1 cellular context compared by ENCODE assay signal in the genomic region with DNA sequence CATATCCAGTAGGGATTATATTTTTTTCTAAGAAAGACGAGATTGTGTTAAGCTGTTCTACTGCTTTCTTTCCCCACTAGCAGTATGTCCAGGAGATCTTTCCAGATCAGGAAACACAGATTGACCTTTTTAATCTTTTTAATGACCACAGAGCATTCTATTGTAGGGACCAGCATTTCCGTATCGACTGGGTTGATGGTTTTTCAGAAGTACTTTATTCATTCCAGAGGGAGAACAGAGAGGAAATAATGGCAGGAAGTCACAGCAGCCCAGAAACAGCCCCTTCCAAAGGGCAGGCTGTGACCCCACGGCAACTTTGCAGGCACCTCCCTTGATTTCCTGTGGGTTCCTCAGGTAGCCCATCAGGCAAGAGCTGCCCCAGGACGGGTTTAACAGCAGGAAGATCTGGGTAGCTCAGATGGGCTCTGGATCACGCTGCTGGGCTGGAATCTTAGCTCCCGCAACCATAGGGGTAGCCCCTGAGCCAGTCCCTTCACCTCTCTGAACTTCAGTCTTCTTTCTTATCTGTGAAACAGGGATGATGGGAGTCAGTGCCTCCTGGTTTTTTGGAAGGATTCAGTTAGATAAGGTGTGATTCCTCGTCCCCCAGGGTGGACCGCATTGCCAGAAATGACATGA.
A peak's percentile ranks its signal among the peaks of the same experiment; 100 is the strongest.
TF ChIP-seq lines count a peak whose summit lies in the region.

No MANE protein-coding gene starts in this region.

TF ChIP-seq in K562, 482 proteins besides CTCF, POLR2A, EP300 and RAD21:
- TF ChIP-seq, protein P1, sequence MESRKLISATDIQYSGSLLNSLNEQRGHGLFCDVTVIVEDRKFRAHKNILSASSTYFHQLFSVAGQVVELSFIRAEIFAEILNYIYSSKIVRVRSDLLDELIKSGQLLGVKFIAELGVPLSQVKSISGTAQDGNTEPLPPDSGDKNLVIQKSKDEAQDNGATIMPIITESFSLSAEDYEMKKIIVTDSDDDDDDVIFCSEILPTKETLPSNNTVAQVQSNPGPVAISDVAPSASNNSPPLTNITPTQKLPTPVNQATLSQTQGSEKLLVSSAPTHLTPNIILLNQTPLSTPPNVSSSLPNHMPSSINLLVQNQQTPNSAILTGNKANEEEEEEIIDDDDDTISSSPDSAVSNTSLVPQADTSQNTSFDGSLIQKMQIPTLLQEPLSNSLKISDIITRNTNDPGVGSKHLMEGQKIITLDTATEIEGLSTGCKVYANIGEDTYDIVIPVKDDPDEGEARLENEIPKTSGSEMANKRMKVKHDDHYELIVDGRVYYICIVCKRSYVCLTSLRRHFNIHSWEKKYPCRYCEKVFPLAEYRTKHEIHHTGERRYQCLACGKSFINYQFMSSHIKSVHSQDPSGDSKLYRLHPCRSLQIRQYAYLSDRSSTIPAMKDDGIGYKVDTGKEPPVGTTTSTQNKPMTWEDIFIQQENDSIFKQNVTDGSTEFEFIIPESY (CRISPR knock-in tag; IDR thresholded peaks at IDR 0.05), result peak; percentile 93
- TF ChIP-seq, protein P2, sequence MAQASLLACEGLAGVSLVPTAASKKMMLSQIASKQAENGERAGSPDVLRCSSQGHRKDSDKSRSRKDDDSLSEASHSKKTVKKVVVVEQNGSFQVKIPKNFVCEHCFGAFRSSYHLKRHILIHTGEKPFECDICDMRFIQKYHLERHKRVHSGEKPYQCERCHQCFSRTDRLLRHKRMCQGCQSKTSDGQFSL (CRISPR knock-in tag; IDR thresholded peaks at IDR 0.05), result no peak
- TF ChIP-seq, protein P2 (tag; IDR thresholded peaks at IDR 0.05), result no peak
